ENCODE assay signal across 14 cellular contexts in the genomic region with DNA sequence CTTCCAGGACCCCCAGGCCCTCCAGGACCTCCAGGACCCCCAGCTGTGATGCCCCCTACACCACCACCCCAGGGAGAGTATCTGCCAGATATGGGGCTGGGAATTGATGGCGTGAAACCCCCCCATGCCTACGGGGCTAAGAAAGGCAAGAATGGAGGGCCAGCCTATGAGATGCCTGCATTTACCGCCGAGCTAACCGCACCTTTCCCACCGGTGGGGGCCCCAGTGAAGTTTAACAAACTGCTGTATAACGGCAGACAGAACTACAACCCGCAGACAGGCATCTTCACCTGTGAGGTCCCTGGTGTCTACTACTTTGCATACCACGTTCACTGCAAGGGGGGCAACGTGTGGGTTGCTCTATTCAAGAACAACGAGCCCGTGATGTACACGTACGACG. TPM values are rescaled to one million over a fixed set of nuclear protein-coding genes. Genes with fewer than 3 reads are reported as not detected.
A peak's percentile ranks its signal among the peaks of the same experiment; 100 is the strongest.
DNase-seq lines count a peak whose midpoint lies in the region; ATAC-seq and TF ChIP-seq lines count a peak whose summit lies in the region.
"Had no signal": no experiment of that assay in that cellular context is flagged by ENCODE, and none has a peak within 500 bp of the region (broad histone marks: within the 10 kb centered on the region; RNA-seq: fewer than 3 reads in every experiment).

No MANE protein-coding gene starts in this region.

- peak overlapping the region; percentile 74 for H3K27ac Mint-ChIP-seq in chondrocyte (ENCODE audit: unreplicated experiment)
- H3K27ac Mint-ChIP-seq: CD4-positive, alpha-beta memory T cell had no signal

- TF ChIP-seq CTCF in chondrocyte (IDR thresholded peaks at IDR 0.05) = no peak

- peaks cover 41% of the 10 kb centered on the region for H3K4me1 Mint-ChIP-seq in chondrocyte (ENCODE audit: low read depth)
- H3K4me1 Mint-ChIP-seq: CD4-positive, alpha-beta memory T cell had no signal

- H3K36me3 Mint-ChIP-seq in chondrocyte (ENCODE audit: low read depth) = peaks cover 50% of the 10 kb centered on the region
- H3K36me3 Mint-ChIP-seq: CD4-positive, alpha-beta memory T cell had no signal

- H3K4me3 Mint-ChIP-seq in chondrocyte (ENCODE audit: unreplicated experiment) = no peak overlapping the region
- H3K4me3 Mint-ChIP-seq: CD4-positive, alpha-beta memory T cell had no signal

- H3K9me3 Mint-ChIP-seq in chondrocyte (ENCODE audit: low read depth) = no peaks in the 10 kb centered on the region
- H3K9me3 Mint-ChIP-seq: CD4-positive, alpha-beta memory T cell had no signal

- peak; percentile 25 for ATAC-seq in sciatic nerve
- ATAC-seq in HG03196 (IDR thresholded peaks at IDR 0.05; ENCODE audit: unreplicated experiment) = no peak
- no peak for ATAC-seq in stimulated activated naive CD8-positive, alpha-beta T cell treated with anti-CD3 and anti-CD28 coated beads, Interleukin-15, Interleukin-2, amounts not matched to agents 100 U/mL and 50 U/mL, for 24 hours
- ATAC-seq in HG03108 (IDR thresholded peaks at IDR 0.05; ENCODE audit: unreplicated experiment) = no peak

- peak; percentile 15 to 61 for DNase-seq in NCI-H526 (lab: John Stamatoyannopoulos, UW)
- no peak for DNase-seq in chondrocyte (ENCODE audit: low spot score)
- DNase-seq in sciatic nerve (ENCODE audit: low spot score) = no peak
- DNase-seq in HK-2 (ENCODE audit: unreplicated experiment) = no peak
- no peak for DNase-seq in stimulated activated naive CD8-positive, alpha-beta T cell treated with anti-CD3 and anti-CD28 coated beads, Interleukin-15, Interleukin-2, amounts not matched to agents 100 U/mL and 50 U/mL, for 24 hours
- DNase-seq: C1 segment of cervical spinal cord; Caco-2; CD4-positive, alpha-beta memory T cell; DMS153; DND-41; GM23248; HCEC 1CT had no signal

- intact Hi-C loops in sciatic nerve (cut with DNase I) = no loop called here

- H3K27me3 Mint-ChIP-seq in chondrocyte (ENCODE audit: low read depth) = no peaks in the 10 kb centered on the region

RNA-seq across cellular contexts. Expression of gene CMSS1, which starts 22.1 kb away (rescaled TPM):
- total RNA-seq in chondrocyte (19.5 to 57.6 TPM (median 22.3 TPM) in 3 replicates), sciatic nerve (26.7 TPM)

Comparison
In these comparisons a context has a peak if more than half of its experiments do, and no peak if none do; other contexts are left out.
1. DNase-seq: peak in NCI-H526 (2 of 2); none in chondrocyte (single experiment), sciatic nerve (single experiment), HK-2 (single experiment) and stimulated activated naive CD8-positive, alpha-beta T cell treated with anti-CD3 and anti-CD28 coated beads, Interleukin-15, Interleukin-2, amounts not matched to agents 100 U/mL and 50 U/mL, for 24 hours (single experiment).